ENCODE assay signal across 1 cellular context in genomic region chr3:36969540-36970432, GRCh38.
TF ChIP-seq lines count a peak whose summit lies in the region.

No MANE protein-coding gene starts in this region.

TF ChIP-seq in K562, 482 proteins besides CTCF, POLR2A, EP300 and RAD21 (continued from another document and continues in another):
- TF ChIP-seq ZMIZ1 (IDR thresholded peaks at IDR 0.05; ENCODE audit: low read depth in 2 of 2, low read length in 2 of 2): 0 out of 4 replicates have a peak, but pooled peaks of 1 of the 2 experiments have one; percentile 59
- TF ChIP-seq ZNF431 (CRISPR knock-in tag; IDR thresholded peaks at IDR 0.05): no peak
- peak; percentile 100 for TF ChIP-seq CTBP1 (IDR thresholded peaks at IDR 0.05; ENCODE audit: borderline replicate concordance)
- TF ChIP-seq RHOXF2B (CRISPR knock-in tag; conservative IDR thresholded peaks at IDR 0.05): no peak
- no peak for TF ChIP-seq TAF7 (tag; IDR thresholded peaks at IDR 0.05)
- TF ChIP-seq TAF1 (IDR thresholded peaks at IDR 0.05; ENCODE audit: control insufficient read depth, extremely low read depth, insufficient read depth, low read length, severe bottlenecking): peak; percentile 25
- TF ChIP-seq CREB5 (CRISPR knock-in tag; IDR thresholded peaks at IDR 0.05): no peak
- no peak for TF ChIP-seq PCBP1 (IDR thresholded peaks at IDR 0.05; ENCODE audit: low read depth, low read length, poor library complexity, severe bottlenecking)
- TF ChIP-seq CCNT2 (IDR thresholded peaks at IDR 0.05; ENCODE audit: borderline replicate concordance, extremely low read depth, insufficient read length, low read depth, low read length): peak; percentile 56
- peak; percentile 91 for TF ChIP-seq XRCC5 (IDR thresholded peaks at IDR 0.05; ENCODE audit: low read depth, low read length)
- peak; percentile 20; the same call in 1 of the 2 replicates for TF ChIP-seq SMC3 (conservative IDR thresholded peaks at IDR 0.05; ENCODE audit: insufficient read depth, low read depth, low read length)
- TF ChIP-seq THAP7 (CRISPR knock-in tag; IDR thresholded peaks at IDR 0.05): no peak
- TF ChIP-seq ID3 (CRISPR knock-in tag; IDR thresholded peaks at IDR 0.05): no peak
- TF ChIP-seq ID3 (tag; IDR thresholded peaks at IDR 0.05): peak; percentile 76
- TF ChIP-seq GTF2B (IDR thresholded peaks at IDR 0.05; ENCODE audit: extremely low read depth, insufficient read length): no peak
- peak; percentile 35; the same call in 1 of the 2 replicates for TF ChIP-seq OTX1 (CRISPR knock-in tag; IDR thresholded peaks at IDR 0.05)
- TF ChIP-seq ETV5 (CRISPR knock-in tag; IDR thresholded peaks at IDR 0.05; ENCODE audit: low read depth): 0 out of 2 replicates have a peak, but pooled peaks have one; percentile 24
- peak; percentile 95 for TF ChIP-seq ZNF766 (CRISPR knock-in tag; conservative IDR thresholded peaks at IDR 0.05)
- TF ChIP-seq ZNF197 (CRISPR knock-in tag; IDR thresholded peaks at IDR 0.05; ENCODE audit: low read depth): peak; percentile 77; the same call in 1 of the 2 replicates
- TF ChIP-seq ZC3H4 (CRISPR knock-in tag; IDR thresholded peaks at IDR 0.05; ENCODE audit: borderline replicate concordance): no peak
- TF ChIP-seq ZNF274 (IDR thresholded peaks at IDR 0.05; ENCODE audit: borderline replicate concordance, low read depth, low read length): no peak
- TF ChIP-seq BRCA1 (IDR thresholded peaks at IDR 0.05): no peak
- TF ChIP-seq BRCA1 (CRISPR knock-in tag; IDR thresholded peaks at IDR 0.05): no peak
- TF ChIP-seq ZBTB11 (CRISPR knock-in tag; IDR thresholded peaks at IDR 0.05): 0 out of 6 replicates have a peak, but pooled peaks of 1 of the 3 experiments have one; percentile 31
- peak; percentile 78; the same call in 1 of the 2 replicates for TF ChIP-seq TRIM28 (IDR thresholded peaks at IDR 0.05)
- TF ChIP-seq ZKSCAN8 (CRISPR knock-in tag; IDR thresholded peaks at IDR 0.05): peak; percentile 4; the same call in 1 of the 2 replicates
- no peak for TF ChIP-seq CHD4 (IDR thresholded peaks at IDR 0.05; ENCODE audit: insufficient read depth, insufficient replicate concordance, low read depth, low read length, poor library complexity, severe bottlenecking)
- TF ChIP-seq ZNF589 (CRISPR knock-in tag; IDR thresholded peaks at IDR 0.05; ENCODE audit: low read depth): peak; percentile 66; the same call in 1 of the 2 replicates
- no peak for TF ChIP-seq ZNF830 (CRISPR knock-in tag; IDR thresholded peaks at IDR 0.05)
- TF ChIP-seq ZNF232 (CRISPR knock-in tag; IDR thresholded peaks at IDR 0.05): no peak
- TF ChIP-seq NFXL1 (CRISPR knock-in tag; IDR thresholded peaks at IDR 0.05): no peak
- TF ChIP-seq THRAP3 (IDR thresholded peaks at IDR 0.05; ENCODE audit: borderline replicate concordance): no peak
- peak; percentile 87 for TF ChIP-seq CBFA2T3 (IDR thresholded peaks at IDR 0.05)
- 0 out of 2 replicates have a peak, but pooled peaks have one; percentile 49 for TF ChIP-seq NR2C2 (CRISPR knock-in tag; IDR thresholded peaks at IDR 0.05)
- TF ChIP-seq NR2C2 (tag; IDR thresholded peaks at IDR 0.05): peak; percentile 84
- peak; percentile 96 for TF ChIP-seq JUND (IDR thresholded peaks at IDR 0.05; ENCODE audit: borderline replicate concordance, low read depth, low read length)
- TF ChIP-seq JUND (tag; IDR thresholded peaks at IDR 0.05; ENCODE audit: borderline replicate concordance, low read depth, low read length): peak; percentile 95; the same call in 2 of the 3 replicates
- peak; percentile 89 for TF ChIP-seq ZFX (CRISPR knock-in tag; IDR thresholded peaks at IDR 0.05)
- TF ChIP-seq HNRNPLL (IDR thresholded peaks at IDR 0.05; ENCODE audit: low read depth, low read length, poor library complexity, severe bottlenecking): no peak
- peak; percentile 50; the same call in 1 of the 2 replicates for TF ChIP-seq TOE1 (IDR thresholded peaks at IDR 0.05; ENCODE audit: borderline replicate concordance)
- no peak for TF ChIP-seq TOE1 (CRISPR knock-in tag; IDR thresholded peaks at IDR 0.05; ENCODE audit: borderline replicate concordance, low read depth)
- peak; percentile 95 for TF ChIP-seq DPF2 (IDR thresholded peaks at IDR 0.05)
- TF ChIP-seq ELK1 (CRISPR knock-in tag; IDR thresholded peaks at IDR 0.05): no peak
- TF ChIP-seq ZFP36 (IDR thresholded peaks at IDR 0.05; ENCODE audit: low read depth, low read length, partially characterized antibody): peak; percentile 42
- TF ChIP-seq CEBPB (tag; IDR thresholded peaks at IDR 0.05): no peak
- no peak for TF ChIP-seq HDAC3 (IDR thresholded peaks at IDR 0.05; ENCODE audit: borderline replicate concordance, partially characterized antibody)
- peak; percentile 70 for TF ChIP-seq CBFA2T2 (conservative IDR thresholded peaks at IDR 0.05)
- TF ChIP-seq ATF2 (CRISPR knock-in tag; IDR thresholded peaks at IDR 0.05): no peak
- peak; percentile 90 for TF ChIP-seq ATF3 (IDR thresholded peaks at IDR 0.05)
- TF ChIP-seq ATF3 (CRISPR knock-in tag; conservative IDR thresholded peaks at IDR 0.05): peak; percentile 93
- TF ChIP-seq TRIM24 (IDR thresholded peaks at IDR 0.05): 0 out of 4 replicates have a peak, but pooled peaks have one; percentile 4 to 38
- TF ChIP-seq GATA2 (CRISPR knock-in tag; IDR thresholded peaks at IDR 0.05): peak; percentile 98
- no peak for TF ChIP-seq GTF2F1 (IDR thresholded peaks at IDR 0.05; ENCODE audit: low read depth, low read length)
- peak; percentile 49; the same call in 1 of the 2 replicates for TF ChIP-seq STAT5A (IDR thresholded peaks at IDR 0.05; ENCODE audit: borderline replicate concordance, low read length)
